In genomic region chr10:8088504-8088903, GRCh38 we compare ENCODE assay signal across 11 cellular contexts. TPM values are rescaled to one million over a fixed set of nuclear protein-coding genes. Genes with fewer than 3 reads are reported as not detected.
DNase-seq lines count a peak whose midpoint lies in the region; ATAC-seq and TF ChIP-seq lines count a peak whose summit lies in the region.
"Had no signal": no experiment of that assay in that cellular context is flagged by ENCODE, and none has a peak within 500 bp of the region (broad histone marks: within the 10 kb centered on the region; RNA-seq: fewer than 3 reads in every experiment).

No MANE protein-coding gene starts in this region.

- TF ChIP-seq POLR2A in esophagus squamous epithelium (IDR thresholded peaks at IDR 0.05), result no peak

- TF ChIP-seq CTCF in GM13976 (IDR thresholded peaks at IDR 0.05; ENCODE audit: borderline replicate concordance, control extremely low read depth, extremely low read depth, insufficient read depth, missing control alignments) (no peak), GM20000 (IDR thresholded peaks at IDR 0.05; ENCODE audit: extremely low read depth, missing control alignments) (no peak), esophagus squamous epithelium (IDR thresholded peaks at IDR 0.05) (no peak)

- H3K27ac Mint-ChIP-seq in activated naive CD8-positive, alpha-beta T cell treated with anti-CD3 and anti-CD28 coated beads, Interleukin-2, amount 50 U/mL, for 24 hours, result no peak overlapping the region

- peak; percentile 80 for ATAC-seq in HG03521 (IDR thresholded peaks at IDR 0.05; ENCODE audit: unreplicated experiment)
- ATAC-seq in activated naive CD8-positive, alpha-beta T cell treated with anti-CD3 and anti-CD28 coated beads, Interleukin-2, amount 50 U/mL, for 24 hours, result peak; percentile 85

- WGBS in esophagus squamous epithelium, 2 donors, result 41 to 47% methylated on average over 6 of the region's 6 CpGs

- intact Hi-C loops in esophagus squamous epithelium (cut with DNase I), result no loop called here

- H3K36me3 Mint-ChIP-seq in activated naive CD8-positive, alpha-beta T cell treated with anti-CD3 and anti-CD28 coated beads, Interleukin-2, amount 50 U/mL, for 24 hours (ENCODE audit: low read depth), result no peaks in the 10 kb centered on the region

- H3K27ac ChIP-seq in esophagus squamous epithelium, result no peak overlapping the region
- H3K27ac ChIP-seq: thyroid gland had no signal

- peaks cover 0 to 17% (median 0%) of the 10 kb centered on the region in 4 donors for H3K27me3 ChIP-seq in esophagus squamous epithelium
- H3K27me3 ChIP-seq: thyroid gland had no signal

- H3K27me3 Mint-ChIP-seq in activated naive CD8-positive, alpha-beta T cell treated with anti-CD3 and anti-CD28 coated beads, Interleukin-2, amount 50 U/mL, for 24 hours, result no peaks in the 10 kb centered on the region

- H3K4me1 ChIP-seq in esophagus squamous epithelium, result no peaks in the 10 kb centered on the region
- H3K4me1 ChIP-seq: thyroid gland had no signal

- H3K9me3 ChIP-seq in esophagus squamous epithelium, result no peaks in the 10 kb centered on the region
- H3K9me3 ChIP-seq: thyroid gland had no signal

- no peak overlapping the region for H3K4me3 Mint-ChIP-seq in activated naive CD8-positive, alpha-beta T cell treated with anti-CD3 and anti-CD28 coated beads, Interleukin-2, amount 50 U/mL, for 24 hours

- H3K4me3 ChIP-seq in esophagus squamous epithelium, result no peak overlapping the region
- H3K4me3 ChIP-seq: skin epidermis, thyroid gland had no signal

- peaks cover 23% of the 10 kb centered on the region for H3K4me1 Mint-ChIP-seq in activated naive CD8-positive, alpha-beta T cell treated with anti-CD3 and anti-CD28 coated beads, Interleukin-2, amount 50 U/mL, for 24 hours

- in situ Hi-C loops in GM13976 (cut with MboI; ENCODE audit: low sequenced_read_pairs, unreplicated experiment), result no loop called here

- no peaks in the 10 kb centered on the region for H3K36me3 ChIP-seq in esophagus squamous epithelium
- H3K36me3 ChIP-seq: thyroid gland had no signal

- DNase-seq in GM13976 (ENCODE audit: low spot score) (peak; percentile 63), GM20000 (ENCODE audit: low spot score) (peak; percentile 66), epidermal melanocyte (ENCODE audit: insufficient read length, low spot score) (no peak), esophagus squamous epithelium (lab: John Stamatoyannopoulos, UW) (no peak), DMS153 (lab: John Stamatoyannopoulos, UW) (no peak), NCI-H146 (lab: John Stamatoyannopoulos, UW) (no peak)
- DNase-seq in activated naive CD8-positive, alpha-beta T cell treated with anti-CD3 and anti-CD28 coated beads, Interleukin-2, amount 50 U/mL, for 24 hours, result peak; percentile 40
- DNase-seq: DMS79 treated with DMSO at 0.1 percent for 48 hours, thyroid gland had no signal

- H3K9me3 Mint-ChIP-seq in activated naive CD8-positive, alpha-beta T cell treated with anti-CD3 and anti-CD28 coated beads, Interleukin-2, amount 50 U/mL, for 24 hours, result no peaks in the 10 kb centered on the region

RNA-seq across cellular contexts. Expression of gene GATA3, which starts 34.0 kb away (rescaled TPM):
- 1 to 10 TPM in 1 of 4 donors, under 1 TPM in 2, not detected in 1; 0.35 to 1.3 (median 0.40) TPM for total RNA-seq in esophagus squamous epithelium

Comparison
In these comparisons a context has a peak if more than half of its experiments do, and no peak if none do; other contexts are left out.
1. DNase-seq: peak in GM13976 (single experiment), GM20000 (single experiment) and activated naive CD8-positive, alpha-beta T cell treated with anti-CD3 and anti-CD28 coated beads, Interleukin-2, amount 50 U/mL, for 24 hours (single experiment); none in epidermal melanocyte (single experiment), esophagus squamous epithelium (single experiment), DMS153 (single experiment) and NCI-H146 (single experiment).